In genomic region chr10:52287853-52288252, GRCh38 we compare ENCODE assay signal across 36 cellular contexts. TPM values are rescaled to one million over a fixed set of nuclear protein-coding genes. Genes with fewer than 3 reads are reported as not detected.
"Had no signal": no experiment of that assay in that cellular context is flagged by ENCODE, and none has a peak within 500 bp of the region (broad histone marks: within the 10 kb centered on the region; RNA-seq: fewer than 3 reads in every experiment).

No MANE protein-coding gene starts in this region.

- FAIRE-seq: TTC549 had no signal

- H3K36me3 ChIP-seq: cardiac muscle cell had no signal

- ATAC-seq: activated CD8-positive, alpha-beta T cell treated with anti-CD3 and anti-CD28 coated beads for 36 hours; activated naive CD8-positive, alpha-beta T cell treated with anti-CD3 and anti-CD28 coated beads, Interleukin-2, amount 50 U/mL, for 24 hours had no signal

- H3K36me3 Mint-ChIP-seq: activated CD4-positive, alpha-beta memory T cell treated with anti-CD3 and anti-CD28 coated beads for 36 hours; activated naive CD4-positive, alpha-beta T cell treated with anti-CD3 and anti-CD28 coated beads, Interleukin-2, amount 10 ng/mL, durations not matched to agents 7 days and 5 days; activated naive CD4-positive, alpha-beta T cell treated with anti-CD3 and anti-CD28 coated beads, Interleukin-2, amount 50 U/mL, for 24 hours; activated naive CD8-positive, alpha-beta T cell; activated naive CD8-positive, alpha-beta T cell treated with anti-CD3 and anti-CD28 coated beads, Interleukin-2, amount 10 ng/mL, durations not matched to agents 7 days and 5 days; brain had no signal

- H3K4me3 ChIP-seq: ascending aorta, cardiac muscle cell had no signal

- H3K27ac Mint-ChIP-seq: activated B cell treated with CpG ODN at 0.5 μM for 24 hours; activated CD4-positive, alpha-beta memory T cell treated with anti-CD3 and anti-CD28 coated beads for 36 hours; activated CD4-positive, alpha-beta T cell treated with anti-CD3 and anti-CD28 coated beads, Interleukin-2, amount 10 ng/mL, durations not matched to agents 24 days and 14 days; activated CD8-positive, alpha-beta T cell treated with anti-CD3 and anti-CD28 coated beads for 36 hours; activated naive CD4-positive, alpha-beta T cell treated with anti-CD3 and anti-CD28 coated beads, Interleukin-2, amount 10 ng/mL, durations not matched to agents 7 days and 5 days; activated naive CD4-positive, alpha-beta T cell treated with anti-CD3 and anti-CD28 coated beads, Interleukin-2, amount 50 U/mL, for 24 hours; activated naive CD8-positive, alpha-beta T cell; activated naive CD8-positive, alpha-beta T cell treated with anti-CD3 and anti-CD28 coated beads, Interleukin-2, amount 10 ng/mL, durations not matched to agents 7 days and 5 days; activated naive CD8-positive, alpha-beta T cell treated with anti-CD3 and anti-CD28 coated beads, Interleukin-2, amount 50 U/mL, for 24 hours; activated T-cell treated with anti-CD3 and anti-CD28 coated beads, Interleukin-2, amount 50 U/mL, for 24 hours; activated T-helper 2 cell treated with anti-CD3 and anti-CD28 coated beads, Interferon-gamma antibody, Interleukin-2, Interleukin-4, amounts not matched to agents 10 μg/mL and 5 μg/mL and 100 μg/mL, durations not matched to agents 14 hours and 24 hours and 36 hours; brain; T-helper 1 cell treated with Interleukin-12 subunit alpha and Interleukin-12 subunit beta and Interleukin-4 antibody, amounts not matched to agents 30 μg/mL and 1 μg/mL, for 36 hours; T-helper 2 cell treated with Interferon-gamma antibody and Interleukin-4, amounts not matched to agents 5 μg/mL and 100 μg/mL, for 36 hours had no signal

- H3K4me3 Mint-ChIP-seq: activated B cell treated with CpG ODN at 0.5 μM for 24 hours; activated CD4-positive, alpha-beta memory T cell treated with anti-CD3 and anti-CD28 coated beads for 36 hours; activated CD4-positive, alpha-beta T cell treated with anti-CD3 and anti-CD28 coated beads, Interleukin-2, amount 10 ng/mL, durations not matched to agents 24 days and 14 days; activated CD8-positive, alpha-beta T cell treated with anti-CD3 and anti-CD28 coated beads for 36 hours; activated naive CD4-positive, alpha-beta T cell treated with anti-CD3 and anti-CD28 coated beads, Interleukin-2, amount 10 ng/mL, durations not matched to agents 7 days and 5 days; activated naive CD4-positive, alpha-beta T cell treated with anti-CD3 and anti-CD28 coated beads, Interleukin-2, amount 50 U/mL, for 24 hours; activated naive CD8-positive, alpha-beta T cell; activated naive CD8-positive, alpha-beta T cell treated with anti-CD3 and anti-CD28 coated beads, Interleukin-2, amount 10 ng/mL, durations not matched to agents 7 days and 5 days; activated naive CD8-positive, alpha-beta T cell treated with anti-CD3 and anti-CD28 coated beads, Interleukin-2, amount 50 U/mL, for 24 hours; activated T-cell treated with anti-CD3 and anti-CD28 coated beads, Interleukin-2, amount 50 U/mL, for 24 hours; brain; central memory CD8-positive, alpha-beta T cell; T-helper 1 cell treated with Interleukin-12 subunit alpha and Interleukin-12 subunit beta and Interleukin-4 antibody, amounts not matched to agents 30 μg/mL and 1 μg/mL, for 36 hours; T-helper 2 cell treated with Interferon-gamma antibody and Interleukin-4, amounts not matched to agents 5 μg/mL and 100 μg/mL, for 36 hours had no signal

- H3K27ac ChIP-seq: ascending aorta, cardiac muscle cell, VCaP had no signal

- H3K9me3 Mint-ChIP-seq: activated B cell treated with CpG ODN at 0.5 μM for 24 hours; activated CD4-positive, alpha-beta memory T cell treated with anti-CD3 and anti-CD28 coated beads for 36 hours; activated CD4-positive, alpha-beta T cell treated with anti-CD3 and anti-CD28 coated beads, Interleukin-2, amount 10 ng/mL, durations not matched to agents 24 days and 14 days; activated CD8-positive, alpha-beta T cell treated with anti-CD3 and anti-CD28 coated beads for 36 hours; activated naive CD4-positive, alpha-beta T cell treated with anti-CD3 and anti-CD28 coated beads, Interleukin-2, amount 10 ng/mL, durations not matched to agents 7 days and 5 days; activated naive CD4-positive, alpha-beta T cell treated with anti-CD3 and anti-CD28 coated beads, Interleukin-2, amount 50 U/mL, for 24 hours; activated naive CD8-positive, alpha-beta T cell treated with anti-CD3 and anti-CD28 coated beads, Interleukin-2, amount 10 ng/mL, durations not matched to agents 7 days and 5 days; activated naive CD8-positive, alpha-beta T cell treated with anti-CD3 and anti-CD28 coated beads, Interleukin-2, amount 50 U/mL, for 24 hours; activated T-cell treated with anti-CD3 and anti-CD28 coated beads, Interleukin-2, amount 50 U/mL, for 24 hours; activated T-helper 2 cell treated with anti-CD3 and anti-CD28 coated beads, Interferon-gamma antibody, Interleukin-2, Interleukin-4, amounts not matched to agents 10 μg/mL and 5 μg/mL and 100 μg/mL, durations not matched to agents 14 hours and 24 hours and 36 hours; brain; T-helper 1 cell treated with Interleukin-12 subunit alpha and Interleukin-12 subunit beta and Interleukin-4 antibody, amounts not matched to agents 30 μg/mL and 1 μg/mL, for 36 hours; T-helper 2 cell treated with Interferon-gamma antibody and Interleukin-4, amounts not matched to agents 5 μg/mL and 100 μg/mL, for 36 hours had no signal

- H3K9me3 ChIP-seq: ascending aorta had no signal

- H3K27me3 ChIP-seq: ascending aorta, cardiac muscle cell had no signal

- H3K27me3 Mint-ChIP-seq: activated B cell treated with CpG ODN at 0.5 μM for 24 hours; activated CD4-positive, alpha-beta memory T cell treated with anti-CD3 and anti-CD28 coated beads for 36 hours; activated CD4-positive, alpha-beta T cell treated with anti-CD3 and anti-CD28 coated beads, Interleukin-2, amount 10 ng/mL, durations not matched to agents 24 days and 14 days; activated CD8-positive, alpha-beta T cell treated with anti-CD3 and anti-CD28 coated beads for 36 hours; activated naive CD4-positive, alpha-beta T cell treated with anti-CD3 and anti-CD28 coated beads, Interleukin-2, amount 10 ng/mL, durations not matched to agents 7 days and 5 days; activated naive CD4-positive, alpha-beta T cell treated with anti-CD3 and anti-CD28 coated beads, Interleukin-2, amount 50 U/mL, for 24 hours; activated naive CD8-positive, alpha-beta T cell; activated naive CD8-positive, alpha-beta T cell treated with anti-CD3 and anti-CD28 coated beads, Interleukin-2, amount 10 ng/mL, durations not matched to agents 7 days and 5 days; activated naive CD8-positive, alpha-beta T cell treated with anti-CD3 and anti-CD28 coated beads, Interleukin-2, amount 50 U/mL, for 24 hours; activated T-cell treated with anti-CD3 and anti-CD28 coated beads, Interleukin-2, amount 50 U/mL, for 24 hours; brain; central memory CD8-positive, alpha-beta T cell had no signal

- H3K4me1 Mint-ChIP-seq: activated CD4-positive, alpha-beta T cell treated with anti-CD3 and anti-CD28 coated beads, Interleukin-2, amount 10 ng/mL, durations not matched to agents 24 days and 14 days; activated naive CD4-positive, alpha-beta T cell treated with anti-CD3 and anti-CD28 coated beads, Interleukin-2, amount 10 ng/mL, durations not matched to agents 7 days and 5 days; activated naive CD4-positive, alpha-beta T cell treated with anti-CD3 and anti-CD28 coated beads, Interleukin-2, amount 50 U/mL, for 24 hours; activated naive CD8-positive, alpha-beta T cell treated with anti-CD3 and anti-CD28 coated beads, Interleukin-2, amount 10 ng/mL, durations not matched to agents 7 days and 5 days; activated naive CD8-positive, alpha-beta T cell treated with anti-CD3 and anti-CD28 coated beads, Interleukin-2, amount 50 U/mL, for 24 hours; central memory CD8-positive, alpha-beta T cell had no signal

- DNase-seq: activated B cell treated with CpG ODN at 0.5 μM for 24 hours; activated CD4-positive, alpha-beta memory T cell treated with anti-CD3 and anti-CD28 coated beads for 36 hours; activated CD4-positive, alpha-beta T cell treated with anti-CD3 and anti-CD28 coated beads for 4 hours; activated CD4-positive, alpha-beta T cell treated with anti-CD3 and anti-CD28 coated beads, Interleukin-2, amount 10 ng/mL, durations not matched to agents 24 days and 14 days; activated CD4-positive, alpha-beta T cell treated with anti-CD3 and anti-CD28 coated beads, Interleukin-2, amount 50 U/mL, for 1 hour; activated CD4-positive, alpha-beta T cell treated with anti-CD3 and anti-CD28 coated beads, Interleukin-2, amount 50 U/mL, for 4 hours; activated CD4-positive, CD25-positive, alpha-beta regulatory T cell treated with anti-CD3 and anti-CD28 coated beads, Interleukin-2, amount 50 U/mL, for 72 hours; activated CD8-positive, alpha-beta memory T cell treated with anti-CD3 and anti-CD28 coated beads, Interleukin-2, amount 50 U/mL, for 4 hours; activated CD8-positive, alpha-beta T cell treated with anti-CD3 and anti-CD28 coated beads for 36 hours; activated effector memory CD4-positive, alpha-beta T cell treated with Interleukin-2 at 50 U/mL for 16 hours; activated gamma-delta T cell; activated naive CD4-positive, alpha-beta T cell treated with anti-CD3 and anti-CD28 coated beads, Interleukin-2, amount 10 ng/mL, durations not matched to agents 7 days and 5 days; activated naive CD4-positive, alpha-beta T cell treated with Interleukin-2 at 50 U/mL for 16 hours; activated naive CD8-positive, alpha-beta T cell treated with anti-CD3 and anti-CD28 coated beads, Interleukin-2, amount 10 ng/mL, durations not matched to agents 7 days and 5 days; activated naive CD8-positive, alpha-beta T cell treated with anti-CD3 and anti-CD28 coated beads, Interleukin-2, amount 50 U/mL, for 24 hours; activated T-cell treated with anti-CD3 and anti-CD28 coated beads for 4 hours; activated T-cell treated with anti-CD3 and anti-CD28 coated beads, Interleukin-2, amount 50 U/mL, for 24 hours; activated T-cell treated with anti-CD3 and anti-CD28 coated beads, Interleukin-2, amount 50 U/mL, for 48 hours; amygdala; anterior cingulate cortex; SW 1271; T-helper 1 cell; T-helper 2 cell; T-helper 9 cell had no signal

- H3K4me1 ChIP-seq: ascending aorta had no signal

RNA-seq across cellular contexts. Expression of gene DKK1, which starts 26.2 kb away (rescaled TPM):
- total RNA-seq: activated B cell treated with CpG ODN at 0.5 μM for 24 hours; activated CD4-positive, alpha-beta memory T cell treated with anti-CD3 and anti-CD28 coated beads for 36 hours; activated CD4-positive, alpha-beta T cell treated with anti-CD3 and anti-CD28 coated beads, Interleukin-2, amount 10 ng/mL, durations not matched to agents 24 days and 14 days; activated CD8-positive, alpha-beta memory T cell treated with anti-CD3 and anti-CD28 coated beads for 36 hours; activated CD8-positive, alpha-beta T cell treated with anti-CD3 and anti-CD28 coated beads for 36 hours; activated naive CD8-positive, alpha-beta T cell treated with anti-CD3 and anti-CD28 coated beads, Interleukin-2, amount 10 ng/mL, durations not matched to agents 7 days and 5 days; activated T-helper 2 cell treated with anti-CD3 and anti-CD28 coated beads, Interferon-gamma antibody, Interleukin-2, Interleukin-4, amounts not matched to agents 10 μg/mL and 5 μg/mL and 100 μg/mL, durations not matched to agents 14 hours and 24 hours and 36 hours had no signal
